Comparison of ENCODE assay signal across 18 cellular contexts in the genomic region with DNA sequence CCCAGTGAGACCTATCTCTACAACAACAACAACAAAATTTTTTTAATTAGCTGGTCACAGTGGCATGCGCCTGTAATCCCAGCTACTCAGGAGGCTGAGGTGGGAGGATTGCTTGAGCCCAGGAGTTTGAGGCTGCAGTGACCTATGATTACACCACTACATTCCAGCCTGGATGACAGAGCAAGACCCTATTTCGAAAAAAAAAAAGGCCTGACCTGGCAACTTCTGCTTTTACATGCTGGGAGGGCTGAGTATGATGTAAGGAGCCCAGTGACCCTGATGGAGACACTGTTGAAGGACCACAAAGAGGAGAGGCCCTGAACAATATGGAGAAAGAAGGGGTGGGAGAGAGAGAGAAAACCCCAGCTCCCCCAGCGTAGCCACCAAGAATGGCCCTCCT.
"Had no signal": no experiment of that assay in that cellular context is flagged by ENCODE, and none has a peak within 500 bp of the region (broad histone marks: within the 10 kb centered on the region; RNA-seq: fewer than 3 reads in every experiment).

No MANE protein-coding gene starts in this region.

- FAIRE-seq: frontal cortex, urothelium cell line had no signal

- DNase-seq: activated CD4-positive, alpha-beta T cell treated with anti-CD3 and anti-CD28 coated beads, Interleukin-2, amount 50 U/mL, for 1 hour; activated CD8-positive, alpha-beta memory T cell treated with anti-CD3 and anti-CD28 coated beads for 24 hours; activated CD8-positive, alpha-beta memory T cell treated with anti-CD3 and anti-CD28 coated beads, Interleukin-2, amount 50 U/mL, for 48 hours; activated effector memory CD4-positive, alpha-beta T cell treated with Interleukin-2 at 50 U/mL for 16 hours; activated naive CD4-positive, alpha-beta T cell treated with anti-CD3 and anti-CD28 coated beads, Interleukin-2, amount 10 ng/mL, durations not matched to agents 7 days and 5 days; activated naive CD8-positive, alpha-beta T cell treated with anti-CD3 and anti-CD28 coated beads, Interleukin-2, amount 50 U/mL, for 24 hours; activated T-cell treated with anti-CD3 and anti-CD28 coated beads, Interleukin-2, amount 50 U/mL, for 48 hours; aorta; brain microvascular endothelial cell; colonic mucosa; left ventricle myocardium inferior; retina; stimulated activated naive CD4-positive, alpha-beta T cell treated with Interleukin-2 at 50 U/mL for 16 hours; substantia nigra; tibial artery had no signal

- H3K4me1 ChIP-seq: colonic mucosa, left ventricle myocardium inferior, tibial artery had no signal

- H3K27me3 ChIP-seq: brain microvascular endothelial cell, colonic mucosa had no signal

- H3K36me3 ChIP-seq: brain microvascular endothelial cell, colonic mucosa, left ventricle myocardium inferior, tibial artery had no signal

- H3K4me3 ChIP-seq: colonic mucosa, left ventricle myocardium inferior, tibial artery had no signal

- ATAC-seq: activated CD4-positive, CD25-positive, alpha-beta regulatory T cell treated with anti-CD3 and anti-CD28 coated beads, Interleukin-2, amount 50 U/mL, for 24 hours; activated naive CD8-positive, alpha-beta T cell treated with anti-CD3 and anti-CD28 coated beads, Interleukin-2, amount 50 U/mL, for 24 hours had no signal

- H3K9me3 ChIP-seq: colonic mucosa, left ventricle myocardium inferior, tibial artery had no signal

- H3K27ac ChIP-seq: brain microvascular endothelial cell, colonic mucosa, left ventricle myocardium inferior, tibial artery had no signal
